8 cellular contexts compared by ENCODE assay signal in genomic region chr3:133475245-133476010, GRCh38.
DNase-seq lines count a peak whose midpoint lies in the region; ATAC-seq lines count a peak whose summit lies in the region.

No MANE protein-coding gene starts in this region.

- peak; percentile 66 for ATAC-seq in GM21737 (IDR thresholded peaks at IDR 0.05; ENCODE audit: unreplicated experiment)

- no peaks in the 10 kb centered on the region for H3K27me3 ChIP-seq in layer of hippocampus (ENCODE audit: control insufficient read depth, insufficient read depth, low read length)

- peak; percentile 31 for DNase-seq in NCI-H1092 treated with DMSO at 0.1 percent for 48 hours (lab: John Stamatoyannopoulos, UW)
- DNase-seq in NCI-H1092 (lab: John Stamatoyannopoulos, UW): no peak
- DNase-seq in NCI-H187 (lab: John Stamatoyannopoulos, UW): peak; percentile 82 to 93
- no peak for DNase-seq in SIG-M5 (lab: John Stamatoyannopoulos, UW)
- DNase-seq in stimulated activated CD4-positive, alpha-beta T cell treated with anti-CD3 and anti-CD28 coated beads, Interleukin-12 subunit alpha, Interleukin-12 subunit beta, amount 100 ng/mL, for 4 hours: no peak
- no peak for DNase-seq in globus pallidus (ENCODE audit: low spot score)

- peak overlapping the region; percentile 30 for H3K27ac ChIP-seq in layer of hippocampus (ENCODE audit: low read depth, low read length)

Comparison
In these comparisons a context has a peak if more than half of its experiments do, and no peak if none do; other contexts are left out.
1. DNase-seq: peak in NCI-H1092 treated with DMSO at 0.1 percent for 48 hours (single experiment) and NCI-H187 (2 of 2); none in NCI-H1092 (single experiment), SIG-M5 (single experiment), stimulated activated CD4-positive, alpha-beta T cell treated with anti-CD3 and anti-CD28 coated beads, Interleukin-12 subunit alpha, Interleukin-12 subunit beta, amount 100 ng/mL, for 4 hours (single experiment) and globus pallidus (single experiment).